In genomic region chr2:200950378-200950777, GRCh38 we compare ENCODE assay signal across 27 cellular contexts.
"Had no signal": no experiment of that assay in that cellular context is flagged by ENCODE, and none has a peak within 500 bp of the region (broad histone marks: within the 10 kb centered on the region; RNA-seq: fewer than 3 reads in every experiment).

No MANE protein-coding gene starts in this region.

- H3K27me3 Mint-ChIP-seq: effector memory CD8-positive, alpha-beta T cell; naive B cell had no signal

- H3K4me3 ChIP-seq: coronary artery, dorsolateral prefrontal cortex, esophagus squamous epithelium, gastrocnemius medialis, left lung, lower lobe of right lung, mucosa of descending colon had no signal

- ATAC-seq: effector memory CD8-positive, alpha-beta T cell; esophagus mucosa; gastrocnemius medialis; left lung; lower lobe of right lung; mucosa of descending colon had no signal

- H3K4me1 ChIP-seq: esophagus squamous epithelium, gastrocnemius medialis, left lung, lower lobe of right lung had no signal

- H3K4me1 Mint-ChIP-seq: endodermal cell, mesothelial cell of epicardium, naive B cell had no signal

- H3K27me3 ChIP-seq: dorsolateral prefrontal cortex, esophagus squamous epithelium, gastrocnemius medialis, left lung had no signal

- H3K4me3 Mint-ChIP-seq: effector memory CD8-positive, alpha-beta T cell; endodermal cell; mesothelial cell of epicardium; naive B cell had no signal

- DNase-seq: dermis blood vessel endothelial cell; dorsolateral prefrontal cortex; effector CD8-positive, alpha-beta T cell; effector memory CD8-positive, alpha-beta T cell; endodermal cell; erythroblast; esophagus squamous epithelium; foreskin fibroblast; foreskin melanocyte; gastrocnemius medialis; glutamatergic neuron; head of caudate nucleus; hippocampal formation; kidney glomerular epithelial cell; left lung; lower lobe of right lung; mesenchymal stem cell; mucosa of descending colon; naive B cell had no signal

- FAIRE-seq: colon, endometrium, islet of Langerhans, keratinocyte had no signal

- H3K27ac ChIP-seq: coronary artery, epithelial cell of prostate, esophagus squamous epithelium, gastrocnemius medialis, left lung, lower lobe of right lung had no signal

- H3K9me3 Mint-ChIP-seq: effector memory CD8-positive, alpha-beta T cell; endodermal cell; mesothelial cell of epicardium; naive B cell had no signal

- H3K27ac Mint-ChIP-seq: endodermal cell, mesothelial cell of epicardium had no signal

- H3K9me3 ChIP-seq: esophagus squamous epithelium, gastrocnemius medialis, left lung, lower lobe of right lung, mucosa of descending colon had no signal
